ENCODE assay signal across 18 cellular contexts in the genomic region with DNA sequence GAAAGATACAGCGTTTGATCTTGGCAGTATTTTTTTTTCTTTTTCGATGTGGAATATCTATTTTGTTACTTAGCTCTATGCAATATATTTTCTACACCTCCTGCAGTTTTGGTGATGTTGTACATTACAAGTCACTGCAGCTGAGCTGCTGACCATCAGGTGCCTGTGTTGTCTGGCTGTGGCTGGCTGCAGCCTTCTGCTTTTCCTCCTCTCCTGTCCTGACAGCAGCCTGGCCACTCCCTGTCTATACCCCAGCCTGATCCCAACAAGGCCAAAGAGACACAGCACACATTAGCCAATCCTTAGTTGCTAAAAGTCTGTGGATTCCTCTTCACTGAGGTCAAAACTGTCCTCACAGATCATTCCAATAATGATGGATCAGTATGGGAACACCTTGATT.
DNase-seq lines count a peak whose midpoint lies in the region; ATAC-seq, FAIRE-seq and TF ChIP-seq lines count a peak whose summit lies in the region.
"Had no signal": no experiment of that assay in that cellular context is flagged by ENCODE, and none has a peak within 500 bp of the region (broad histone marks: within the 10 kb centered on the region; RNA-seq: fewer than 3 reads in every experiment).

No MANE protein-coding gene starts in this region.

- TF ChIP-seq RAD21 in H1 (IDR thresholded peaks at IDR 0.05 in 1 of 2, conservative IDR thresholded peaks at IDR 0.05 in 1 of 2; ENCODE audit: low read depth in 2 of 2, low read length in 2 of 2): no peak

- no peak for FAIRE-seq in H1 (lab: Jason Lieb, UNC)
- FAIRE-seq: A204.1, GM12878, HTR-8/SVneo, K562 had no signal

- H3K23me2 ChIP-seq in H1 (ENCODE audit: low read depth, low read length): no peaks in the 10 kb centered on the region; the same call in 1 of the 2 replicates

- H3K18ac ChIP-seq in H1 (ENCODE audit: extremely low read depth, low read length) (no peak overlapping the region), trophoblast cell (ENCODE audit: low read length) (no peak overlapping the region)

- no peak overlapping the region for H2BK12ac ChIP-seq in H1 (ENCODE audit: low read depth, low read length)
- no peak overlapping the region for H2BK12ac ChIP-seq in trophoblast cell (ENCODE audit: low read length)

- no peak overlapping the region; the same call in 1 of the 2 replicates for H2BK20ac ChIP-seq in H1 (ENCODE audit: low read length)

- 90% methylated on average over 2 of the region's 2 CpGs; no CpG with 5 or more reads in 1 of the 2 experiments for WGBS in H1 (ENCODE audit: extremely low coverage in 1 of 2, insufficient coverage in 1 of 2, insufficient read length in 1 of 2, insufficient replicate concordance in 2 of 2, low coverage in 1 of 2, low lambda C conversion rate in 2 of 2, missing lambda C conversion rate in 1 of 2), 2 experiments
- no CpG with 5 or more reads among the region's 2 CpGs for WGBS in trophoblast cell (ENCODE audit: extremely low coverage, insufficient coverage, insufficient read length)

- H4K8ac ChIP-seq in H1 (ENCODE audit: extremely low read depth, insufficient read depth, low read length) (no peak overlapping the region), trophoblast cell (ENCODE audit: low read depth, low read length) (no peak overlapping the region)

- no peak overlapping the region for H3K9ac ChIP-seq in H1 (replicated peaks in 1 of 4; ENCODE audit: extremely low read depth in 1 of 4, low read depth in 3 of 4, low read length in 3 of 4)
- H3K9ac ChIP-seq in trophoblast cell (ENCODE audit: low read length): no peak overlapping the region
- H3K9ac ChIP-seq: BLaER1 treated with 17β-estradiol and CSF1 and Interleukin-3, amounts not matched to agents 10 nM and 100 nM; GM23248 had no signal

- CTCF ChIA-PET in H1 (lab: Charles Lee; ENCODE audit: partially characterized antibody): interaction anchor here (0.6 to 5.5 kb wide), 2 partner anchors 12 to 262 kb away, joined by 4 to 35 read pairs; no protein-coding TSS in a partner anchor

- H3K4me2 ChIP-seq in H1 (ENCODE audit: insufficient read depth in 1 of 2, low read depth in 2 of 2, low read length in 2 of 2): no peak overlapping the region
- H3K4me2 ChIP-seq in trophoblast cell (ENCODE audit: low read length): peak overlapping the region; percentile 27

- DNase-seq in SK-N-DZ (ENCODE audit: low spot score) (peak; percentile 37), H1 (ENCODE audit: low read depth in 1 of 2, low spot score in 2 of 2) (no peak), trophoblast cell (no peak), T-helper 17 cell (no peak)
- DNase-seq in activated CD8-positive, alpha-beta memory T cell treated with anti-CD3 and anti-CD28 coated beads for 24 hours: no peak
- DNase-seq: Calu3; CD8-positive, alpha-beta T cell; DMS79 treated with DMSO at 0.1 percent for 48 hours; GM23248; HFFc6; IMR-90 had no signal

- no peaks in the 10 kb centered on the region for H3K9me3 ChIP-seq in H1 (ENCODE audit: insufficient read depth in 2 of 2, low read depth in 1 of 2, low read length in 1 of 2)
- H3K9me3 ChIP-seq in trophoblast cell (ENCODE audit: insufficient read depth, low read depth, low read length): no peaks in the 10 kb centered on the region
- H3K9me3 ChIP-seq in T-helper 17 cell (ENCODE audit: control insufficient read depth, low read length, poor library complexity, severe bottlenecking): no peaks in the 10 kb centered on the region
- H3K9me3 ChIP-seq: BLaER1 treated with 17β-estradiol and CSF1 and Interleukin-3, amounts not matched to agents 10 nM and 100 nM had no signal

- H3K27me3 ChIP-seq in H1 (replicated peaks in 1 of 4; ENCODE audit: control insufficient read depth in 3 of 4, extremely low read depth in 1 of 4, insufficient read depth in 3 of 4, low read length in 3 of 4) (no peaks in the 10 kb centered on the region; a peak in 1 of 7 replicates), trophoblast cell (ENCODE audit: insufficient read depth, low read length) (no peaks in the 10 kb centered on the region)

- no peak overlapping the region for H3K14ac ChIP-seq in H1 (ENCODE audit: insufficient read length)
- no peak overlapping the region for H3K14ac ChIP-seq in trophoblast cell (ENCODE audit: low read length)

- no peak for ATAC-seq in GM18861 (IDR thresholded peaks at IDR 0.05; ENCODE audit: unreplicated experiment)
- ATAC-seq in T-helper 17 cell: no peak
- ATAC-seq: CD8-positive, alpha-beta T cell; GM12878; HCT116; K562 had no signal

- no peak overlapping the region for H2BK15ac ChIP-seq in H1 (ENCODE audit: low read length)

- no peaks in the 10 kb centered on the region for H3K79me2 ChIP-seq in H1 (ENCODE audit: control insufficient read depth in 1 of 2, insufficient read depth in 2 of 2, low read length in 2 of 2)
- peaks cover 2% of the 10 kb centered on the region for H3K79me2 ChIP-seq in trophoblast cell (ENCODE audit: control insufficient read depth, insufficient read depth, low read length, poor library complexity)

- H3K4me3 ChIP-seq in H1 (ENCODE audit: extremely low read depth in 1 of 4, insufficient read depth in 2 of 4, low read depth in 3 of 4, low read length in 4 of 4) (no peak overlapping the region), trophoblast cell (ENCODE audit: low read depth, low read length) (no peak overlapping the region)
- H3K4me3 ChIP-seq: BLaER1 treated with 17β-estradiol and CSF1 and Interleukin-3, amounts not matched to agents 10 nM and 100 nM; GM12878; GM23248; K562 had no signal

- TF ChIP-seq EP300 in H1 (IDR thresholded peaks at IDR 0.05; ENCODE audit: borderline replicate concordance in 1 of 2, low read depth in 2 of 2, low read length in 2 of 2): no peak

- H4K91ac ChIP-seq in H1 (replicated peaks; ENCODE audit: insufficient read length, low read length) (no peak overlapping the region), trophoblast cell (ENCODE audit: low read depth, low read length) (no peak overlapping the region)

- H3K56ac ChIP-seq in H1 (replicated peaks; ENCODE audit: insufficient read length, low read depth, low read length): no peak overlapping the region

- POLR2A ChIA-PET in H1 (lab: Charles Lee; ENCODE audit: partially characterized antibody): no interaction called here

- H2AFZ ChIP-seq in H1 (ENCODE audit: low read length) (peak overlapping the region; percentile 84), trophoblast cell (ENCODE audit: insufficient read depth, low read length, poor library complexity) (no peak overlapping the region)
- H2AFZ ChIP-seq: GM23248 had no signal

- H2BK120ac ChIP-seq in H1 (replicated peaks; ENCODE audit: low read depth, low read length) (no peak overlapping the region), trophoblast cell (ENCODE audit: insufficient read depth, low read length, poor library complexity) (no peak overlapping the region)

- H3K4me1 ChIP-seq in H1 (replicated peaks in 1 of 4; ENCODE audit: control insufficient read depth in 3 of 4, insufficient read depth in 4 of 4, low read length in 3 of 4) (no peaks in the 10 kb centered on the region), trophoblast cell (ENCODE audit: control insufficient read depth in 1 of 2, insufficient read depth in 2 of 2, low read length in 2 of 2) (peaks cover 28 to 31% of the 10 kb centered on the region in 2 experiments)

- no peak for TF ChIP-seq CTCF in H1 (IDR thresholded peaks at IDR 0.05; ENCODE audit: control extremely low read depth in 1 of 3, insufficient read depth in 1 of 3, low read depth in 1 of 3, low read length in 3 of 3)

- H2BK5ac ChIP-seq in H1 (ENCODE audit: low read depth, low read length): no peak overlapping the region
- H2BK5ac ChIP-seq in trophoblast cell (ENCODE audit: low read depth, low read length, poor library complexity): no peak overlapping the region

- no peak overlapping the region for H3K27ac Mint-ChIP-seq in T-helper 17 cell
- H3K27ac Mint-ChIP-seq: CD8-positive, alpha-beta T cell; HFFc6 had no signal

- H3K27ac ChIP-seq in H1 (ENCODE audit: low read depth, low read length) (no peak overlapping the region), trophoblast cell (ENCODE audit: low read depth, low read length) (peak overlapping the region; percentile 91)
- H3K27ac ChIP-seq: BLaER1 treated with 17β-estradiol and CSF1 and Interleukin-3, amounts not matched to agents 10 nM and 100 nM; GM23248 had no signal

- H3K36me3 Mint-ChIP-seq in T-helper 17 cell (ENCODE audit: low read depth): no peaks in the 10 kb centered on the region
- H3K36me3 Mint-ChIP-seq: CD8-positive, alpha-beta T cell had no signal

- peaks cover 2% of the 10 kb centered on the region for H3K4me1 Mint-ChIP-seq in T-helper 17 cell

- H3K4me3 Mint-ChIP-seq in T-helper 17 cell: no peak overlapping the region
- H3K4me3 Mint-ChIP-seq: CD8-positive, alpha-beta T cell; HFFc6 had no signal

- H4K12ac ChIP-seq in trophoblast cell (ENCODE audit: low read depth, low read length): no peak overlapping the region

- H3K4ac ChIP-seq in H1 (replicated peaks; ENCODE audit: insufficient read length, low read depth, low read length) (no peak overlapping the region), trophoblast cell (ENCODE audit: low read depth, low read length) (no peak overlapping the region)

- H2AK5ac ChIP-seq in H1 (ENCODE audit: low read depth, low read length) (no peak overlapping the region), trophoblast cell (ENCODE audit: low read length) (no peak overlapping the region)

- no peaks in the 10 kb centered on the region for H3K36me3 ChIP-seq in H1 (ENCODE audit: control insufficient read depth in 2 of 4, insufficient read depth in 4 of 4, low read length in 3 of 4)
- no peaks in the 10 kb centered on the region for H3K36me3 ChIP-seq in trophoblast cell (ENCODE audit: control insufficient read depth in 1 of 2, insufficient read depth in 2 of 2, low read length in 2 of 2)
- H3K36me3 ChIP-seq: BLaER1 treated with 17β-estradiol and CSF1 and Interleukin-3, amounts not matched to agents 10 nM and 100 nM had no signal

- no peaks in the 10 kb centered on the region for H4K20me1 ChIP-seq in H1 (replicated peaks in 1 of 2; ENCODE audit: control insufficient read depth in 1 of 2, insufficient read depth in 2 of 2, low read length in 2 of 2)
- H4K20me1 ChIP-seq: BLaER1 treated with 17β-estradiol and CSF1 and Interleukin-3, amounts not matched to agents 10 nM and 100 nM had no signal

- no peak for TF ChIP-seq POLR2A in H1 (IDR thresholded peaks at IDR 0.05; ENCODE audit: control extremely low read depth in 1 of 2, low read depth in 2 of 2, low read length in 2 of 2)

- no peaks in the 10 kb centered on the region for H3K79me1 ChIP-seq in H1 (ENCODE audit: low read depth, low read length)
- peaks cover 11% of the 10 kb centered on the region for H3K79me1 ChIP-seq in trophoblast cell (ENCODE audit: low read length)

- no peak overlapping the region for H4K5ac ChIP-seq in H1 (ENCODE audit: insufficient read length, low read depth, low read length)

- H3K23ac ChIP-seq in H1 (ENCODE audit: insufficient read length) (no peak overlapping the region), trophoblast cell (ENCODE audit: low read length) (no peak overlapping the region)

- H3K27me3 Mint-ChIP-seq in T-helper 17 cell: peaks cover 63% of the 10 kb centered on the region

TF ChIP-seq in H1, 55 proteins besides CTCF, POLR2A, EP300 and RAD21 (continues in another document):
- TF ChIP-seq, protein P1, sequence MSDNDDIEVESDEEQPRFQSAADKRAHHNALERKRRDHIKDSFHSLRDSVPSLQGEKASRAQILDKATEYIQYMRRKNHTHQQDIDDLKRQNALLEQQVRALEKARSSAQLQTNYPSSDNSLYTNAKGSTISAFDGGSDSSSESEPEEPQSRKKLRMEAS (IDR thresholded peaks at IDR 0.05): no peak
- TF ChIP-seq TEAD4 (IDR thresholded peaks at IDR 0.05; ENCODE audit: low read depth, low read length): no peak
